Comparison of ENCODE assay signal across 18 cellular contexts in genomic region chr20:34402461-34402860, GRCh38. TPM values are rescaled to one million over a fixed set of nuclear protein-coding genes. Genes with fewer than 3 reads are reported as not detected.
DNase-seq lines count a peak whose midpoint lies in the region; ATAC-seq and TF ChIP-seq lines count a peak whose summit lies in the region.
"Had no signal": no experiment of that assay in that cellular context is flagged by ENCODE, and none has a peak within 500 bp of the region (broad histone marks: within the 10 kb centered on the region; RNA-seq: fewer than 3 reads in every experiment).

No MANE protein-coding gene starts in this region.

- H3K27ac ChIP-seq in CD8-positive, alpha-beta T cell (ENCODE audit: low read depth, low read length) = no peak overlapping the region
- H3K27ac ChIP-seq in MM.1S (ENCODE audit: low read length) = peak overlapping the region; percentile 96; the same call in 1 of the 2 replicates
- H3K27ac ChIP-seq: esophagus muscularis mucosa, ovary had no signal

- POLR2A ChIA-PET in CD8-positive, alpha-beta T cell (lab: Charles Lee) = no interaction called here

- H3K9me3 Mint-ChIP-seq in CD8-positive, alpha-beta T cell = no peaks in the 10 kb centered on the region
- no peaks in the 10 kb centered on the region for H3K9me3 Mint-ChIP-seq in neural crest cell
- no peaks in the 10 kb centered on the region for H3K9me3 Mint-ChIP-seq in effector memory CD8-positive, alpha-beta T cell

- intact Hi-C loops in CD8-positive, alpha-beta T cell (cut with DNase I, micrococcal nuclease) = no loop called here

- peaks cover 57% of the 10 kb centered on the region for H3K4me1 Mint-ChIP-seq in CD8-positive, alpha-beta T cell (ENCODE audit: low read depth)
- peaks cover 36% of the 10 kb centered on the region for H3K4me1 Mint-ChIP-seq in neural crest cell
- peaks cover 31 to 58% of the 10 kb centered on the region in 2 donors for H3K4me1 Mint-ChIP-seq in effector memory CD8-positive, alpha-beta T cell (ENCODE audit: low read depth in 2 of 2)

- peak overlapping the region; percentile 12; the same call in 1 of the 2 replicates for H3K4me2 ChIP-seq in MM.1S (ENCODE audit: low read depth, low read length)

- H2AFZ ChIP-seq in MM.1S (ENCODE audit: low read length) = no peak overlapping the region

- H3F3A ChIP-seq in MM.1S (ENCODE audit: insufficient read depth, low read length) = peaks cover 53% of the 10 kb centered on the region

- H4K20me1 ChIP-seq in MM.1S (ENCODE audit: insufficient read depth, low read length) = no peaks in the 10 kb centered on the region

- CTCF ChIA-PET in CD8-positive, alpha-beta T cell (lab: Charles Lee) = no interaction called here

- H3K4me3 Mint-ChIP-seq in CD8-positive, alpha-beta T cell = no peak overlapping the region
- no peak overlapping the region for H3K4me3 Mint-ChIP-seq in neural crest cell
- peak overlapping the region in 1 of 2 donors; percentile 15 for H3K4me3 Mint-ChIP-seq in effector memory CD8-positive, alpha-beta T cell

- H3K9ac ChIP-seq in MM.1S (ENCODE audit: low read length) = no peak overlapping the region

- DNase-seq in CD8-positive, alpha-beta T cell = no peak
- no peak for DNase-seq in MM.1S
- peak; percentile 18 for DNase-seq in dedifferentiated amniotic fluid mesenchymal stem cell (ENCODE audit: extremely low spot score)
- DNase-seq in neural crest cell (ENCODE audit: low read depth, low spot score) = no peak
- no peak for DNase-seq in NCI-H146 (lab: John Stamatoyannopoulos, UW)
- DNase-seq in effector memory CD8-positive, alpha-beta T cell = no peak
- no peak for DNase-seq in MV-4-11 (lab: John Stamatoyannopoulos, UW)
- no peak for DNase-seq in KBM-7
- DNase-seq: activated CD4-positive, alpha-beta T cell treated with anti-CD3 and anti-CD28 coated beads for 4 hours; activated CD8-positive, alpha-beta memory T cell treated with anti-CD3 and anti-CD28 coated beads, Interleukin-2, amount 50 U/mL, for 4 hours; heart left ventricle; midbrain; NCI-H1417; NCI-H2171 treated with DMSO at 0.1 percent for 48 hours; ovary; transverse colon had no signal

- H3K36me3 ChIP-seq in CD8-positive, alpha-beta T cell (ENCODE audit: insufficient read depth, low read length) = peaks cover 4% of the 10 kb centered on the region
- no peaks in the 10 kb centered on the region; the same call in 1 of the 2 replicates for H3K36me3 ChIP-seq in MM.1S (replicated peaks; ENCODE audit: insufficient read depth, low read length)
- H3K36me3 ChIP-seq: ovary had no signal

- no peaks in the 10 kb centered on the region for H3K9me3 ChIP-seq in CD8-positive, alpha-beta T cell (ENCODE audit: low read length)
- no peaks in the 10 kb centered on the region for H3K9me3 ChIP-seq in MM.1S (replicated peaks; ENCODE audit: insufficient read depth, low read length)
- H3K9me3 ChIP-seq: esophagus muscularis mucosa, heart left ventricle, ovary, transverse colon had no signal

- peak overlapping the region; percentile 72 for H3K27ac Mint-ChIP-seq in CD8-positive, alpha-beta T cell
- H3K27ac Mint-ChIP-seq in neural crest cell (ENCODE audit: unreplicated experiment) = peak overlapping the region; percentile 48
- peak overlapping the region in 1 of 2 donors; percentile 93 for H3K27ac Mint-ChIP-seq in effector memory CD8-positive, alpha-beta T cell

- peaks cover 27% of the 10 kb centered on the region for H3K4me1 ChIP-seq in CD8-positive, alpha-beta T cell (ENCODE audit: insufficient read depth, low read length)
- H3K4me1 ChIP-seq in MM.1S (ENCODE audit: low read length) = peaks cover 58% of the 10 kb centered on the region

- peaks cover 84% of the 10 kb centered on the region for H3K79me2 ChIP-seq in MM.1S (ENCODE audit: low read length)

- peaks cover 36% of the 10 kb centered on the region for H3K36me3 Mint-ChIP-seq in CD8-positive, alpha-beta T cell
- peaks cover 2% of the 10 kb centered on the region for H3K36me3 Mint-ChIP-seq in neural crest cell (ENCODE audit: low read depth)
- peaks cover 54% of the 10 kb centered on the region for H3K36me3 Mint-ChIP-seq in effector memory CD8-positive, alpha-beta T cell (ENCODE audit: insufficient read depth)

- no peaks in the 10 kb centered on the region for H3K9me2 ChIP-seq in MM.1S (replicated peaks; ENCODE audit: insufficient read depth, low read length)

- TF ChIP-seq CTCF in CD8-positive, alpha-beta T cell (IDR thresholded peaks at IDR 0.05) = no peak
- TF ChIP-seq CTCF in MM.1S (IDR thresholded peaks at IDR 0.05; ENCODE audit: low read length) = no peak
- TF ChIP-seq CTCF in neural crest cell (conservative IDR thresholded peaks at IDR 0.05) = no peak

- ATAC-seq in CD8-positive, alpha-beta T cell = no peak
- ATAC-seq in effector memory CD8-positive, alpha-beta T cell (replicated peaks) = no peak
- ATAC-seq: heart left ventricle, Right ventricle myocardium inferior had no signal

- no peak overlapping the region for H3K4me3 ChIP-seq in CD8-positive, alpha-beta T cell (ENCODE audit: low read depth, low read length)
- no peak overlapping the region for H3K4me3 ChIP-seq in MM.1S (ENCODE audit: low read length)
- H3K4me3 ChIP-seq: esophagus muscularis mucosa, heart left ventricle, ovary, transverse colon had no signal

- in situ Hi-C loops in KBM-7 (cut with MboI; ENCODE audit: low pct_unique_long_range_greater_than_20kb, low sequenced_read_pairs) = no loop called here

- H3K27me3 Mint-ChIP-seq in CD8-positive, alpha-beta T cell (ENCODE audit: low read depth) = no peaks in the 10 kb centered on the region
- H3K27me3 Mint-ChIP-seq in neural crest cell (ENCODE audit: low read depth) = no peaks in the 10 kb centered on the region
- no peaks in the 10 kb centered on the region for H3K27me3 Mint-ChIP-seq in effector memory CD8-positive, alpha-beta T cell

- H3K27me3 ChIP-seq in CD8-positive, alpha-beta T cell (ENCODE audit: insufficient read depth, low read length) = no peaks in the 10 kb centered on the region
- H3K27me3 ChIP-seq in MM.1S (replicated peaks; ENCODE audit: insufficient read depth, low read length) = no peaks in the 10 kb centered on the region
- H3K27me3 ChIP-seq: esophagus muscularis mucosa, heart left ventricle, ovary, transverse colon had no signal

RNA-seq across cellular contexts. Expression of gene ITCH, which starts 39.4 kb away (rescaled TPM):
- total RNA-seq in CD8-positive, alpha-beta T cell = 10 to 100 TPM; 50.4 to 55.2 TPM
- total RNA-seq in neural crest cell = 68.6 and 69.3 TPM in 2 replicates
